In the genomic region with DNA sequence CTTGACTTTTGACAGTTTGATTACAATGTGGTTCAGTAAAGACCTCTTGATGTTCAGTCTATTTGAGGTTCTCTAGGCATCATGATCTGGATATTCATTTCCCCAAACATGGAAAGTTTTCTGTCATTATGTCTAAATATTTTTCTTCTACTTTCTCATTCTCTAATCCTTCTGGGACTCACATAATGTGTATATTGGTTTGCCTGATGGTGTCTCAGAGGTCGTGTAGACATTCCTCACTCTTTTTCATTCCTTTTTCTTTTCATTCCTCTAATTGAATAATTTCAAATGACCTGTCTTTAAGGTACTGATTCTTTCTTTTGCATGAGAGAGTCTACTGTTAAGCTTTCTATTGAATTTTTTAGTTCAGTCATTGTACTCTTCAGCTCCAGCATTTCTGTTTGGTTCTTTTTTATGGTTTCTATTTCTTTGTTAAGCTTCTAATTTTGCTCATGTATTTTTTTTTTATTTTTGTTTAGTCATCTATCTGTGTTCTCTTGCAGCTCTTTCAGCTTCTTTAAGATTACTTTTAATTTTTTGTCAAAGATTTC, we compare ENCODE assay signal across 17 cellular contexts.
"Had no signal": no experiment of that assay in that cellular context is flagged by ENCODE, and none has a peak within 500 bp of the region (broad histone marks: within the 10 kb centered on the region; RNA-seq: fewer than 3 reads in every experiment).

No MANE protein-coding gene starts in this region.

- H3K36me3 ChIP-seq: Peyer's patch, SJCRH30 had no signal

- ATAC-seq: Right ventricle myocardium inferior, SK-N-SH treated with all-trans-retinoic acid at 6 μM for 48 hours had no signal

- H3K27me3 ChIP-seq: Peyer's patch, SJCRH30 had no signal

- DNase-seq: IMR-90, MM.1S, NCI-H1092 treated with DMSO at 0.1 percent for 48 hours, NCI-H1436, NCI-H187, NCI-H2029, NCI-H2171 treated with DMSO at 0.1 percent for 48 hours, NCI-H2227 treated with DMSO at 0.1 percent for 48 hours, NCI-H524, NCI-H69, NCI-H774, Peyer's patch, SHP77 treated with DMSO at 0.1 percent for 48 hours, SJCRH30 had no signal

- H3K4me3 ChIP-seq: PC-9, Peyer's patch, SJCRH30 had no signal

- H2AFZ ChIP-seq: PC-9 had no signal

- H3K4me1 ChIP-seq: Peyer's patch, SJCRH30 had no signal

- H3K4me2 ChIP-seq: PC-9 had no signal

- H3K27ac ChIP-seq: PC-9, Peyer's patch, SJCRH30 had no signal
